ENCODE assay signal across 17 cellular contexts in the genomic region with DNA sequence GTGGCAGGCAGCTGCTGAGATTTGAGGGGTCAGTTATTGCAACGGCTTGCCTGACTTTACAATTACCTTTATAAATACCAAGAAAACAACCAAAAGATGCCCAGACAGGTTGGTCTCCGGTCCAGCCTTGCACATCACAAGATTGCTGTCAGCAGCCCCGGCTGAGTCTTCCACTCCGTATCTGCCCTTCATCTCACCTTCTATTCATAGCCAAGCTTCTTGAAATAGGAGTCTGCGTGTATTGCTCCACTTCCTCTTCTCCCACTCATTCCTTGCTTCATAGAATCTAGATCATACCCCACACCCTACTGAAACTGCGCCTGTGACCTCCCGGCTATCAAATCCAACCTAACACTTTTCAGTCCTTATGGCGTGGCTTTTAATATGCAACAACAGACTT. TPM values are rescaled to one million over a fixed set of nuclear protein-coding genes. Genes with fewer than 3 reads are reported as not detected.
DNase-seq lines count a peak whose midpoint lies in the region; ATAC-seq, FAIRE-seq and TF ChIP-seq lines count a peak whose summit lies in the region.
"Had no signal": no experiment of that assay in that cellular context is flagged by ENCODE, and none has a peak within 500 bp of the region (broad histone marks: within the 10 kb centered on the region; RNA-seq: fewer than 3 reads in every experiment).

No MANE protein-coding gene starts in this region.

- ATAC-seq in stimulated activated memory B cell treated with anti-CD40 and anti-IgM and Interleukin-4, amounts not matched to agents 10 μg/mL and 1 μg/mL and 100 μg/mL, for 72 hours: peak; percentile 51
- ATAC-seq in left colon: no peak
- ATAC-seq: A549 had no signal

- no peak overlapping the region for H3K18ac ChIP-seq in neuronal stem cell (ENCODE audit: low read length)

- H4K91ac ChIP-seq in neuronal stem cell (ENCODE audit: low read depth, low read length, poor library complexity): no peak overlapping the region

- POLR2A ChIA-PET in HEK293T (lab: Yijun Ruan, JAX): no interaction called here

- no peak overlapping the region for H3K4ac ChIP-seq in neuronal stem cell (ENCODE audit: low read length)

- H3K4me1 ChIP-seq in neuronal stem cell (ENCODE audit: control insufficient read depth in 2 of 2, insufficient read depth in 1 of 2, low read depth in 1 of 2, low read length in 2 of 2): no peaks in the 10 kb centered on the region
- H3K4me1 ChIP-seq: A549, HAP-1, SJCRH30 had no signal

- no peak overlapping the region for H2BK120ac ChIP-seq in neuronal stem cell (ENCODE audit: low read depth, low read length)

- H3K4me3 Mint-ChIP-seq in stimulated activated memory B cell treated with anti-CD40 and anti-IgM and Interleukin-4, amounts not matched to agents 10 μg/mL and 1 μg/mL and 100 μg/mL, for 72 hours: no peak overlapping the region

- no peak overlapping the region for H4K8ac ChIP-seq in neuronal stem cell (ENCODE audit: low read depth, low read length)

- CTCF ChIA-PET in HEK293T (lab: Yijun Ruan, JAX): interaction anchor here (1.1 kb wide), 1 partner anchor 11 kb away, joined by 3 read pairs; no protein-coding TSS in a partner anchor

- H3K27ac Mint-ChIP-seq in stimulated activated memory B cell treated with anti-CD40 and anti-IgM and Interleukin-4, amounts not matched to agents 10 μg/mL and 1 μg/mL and 100 μg/mL, for 72 hours: peak overlapping the region; percentile 0

- no peak overlapping the region for H2AFZ ChIP-seq in neuronal stem cell (ENCODE audit: low read length)

- TF ChIP-seq CTCF in NB4 (IDR thresholded peaks at IDR 0.05; ENCODE audit: low read depth, low read length): no peak

- H2AK5ac ChIP-seq in neuronal stem cell (ENCODE audit: low read depth, low read length): no peak overlapping the region

- no peak overlapping the region for H3K23ac ChIP-seq in neuronal stem cell (ENCODE audit: low read depth, low read length, poor library complexity)

- H3K9ac ChIP-seq in neuronal stem cell (ENCODE audit: low read depth, low read length, poor library complexity): no peak overlapping the region

- DNase-seq in GM12891 (ENCODE audit: insufficient read length, low spot score) (no peak), NB4 (ENCODE audit: low read depth) (peak; percentile 24), SKM-1 treated with dmso at 0.1 percent for 144 hours (lab: John Stamatoyannopoulos, UW; ENCODE audit: unreplicated experiment) (peak; percentile 7), left colon (no peak), neuronal stem cell (ENCODE audit: low spot score) (no peak), HEK293T (ENCODE audit: extremely low spot score) (no peak)
- DNase-seq: DMS 273 treated with DMSO at 0.1 percent for 48 hours, IMR-90, NCI-H1092 treated with DMSO at 0.1 percent for 48 hours, NCI-H1694, NCI-H524, OCI-M1, SJCRH30 had no signal

- TF ChIP-seq POLR2A in GM12891 (IDR thresholded peaks at IDR 0.05; ENCODE audit: low read depth, low read length) (no peak), NB4 (IDR thresholded peaks at IDR 0.05; ENCODE audit: extremely low read depth, insufficient read length) (no peak)

- no peaks in the 10 kb centered on the region for H3K36me3 ChIP-seq in neuronal stem cell (replicated peaks in 1 of 2; ENCODE audit: control insufficient read depth in 2 of 2, insufficient read depth in 2 of 2, low read length in 2 of 2)
- H3K36me3 ChIP-seq: HAP-1, SJCRH30 had no signal

- H3K79me1 ChIP-seq in neuronal stem cell (ENCODE audit: low read depth, low read length): no peaks in the 10 kb centered on the region

- intact Hi-C loops in left colon (cut with DNase I, micrococcal nuclease): no loop called here

- H3K4me1 Mint-ChIP-seq in stimulated activated memory B cell treated with anti-CD40 and anti-IgM and Interleukin-4, amounts not matched to agents 10 μg/mL and 1 μg/mL and 100 μg/mL, for 72 hours: peaks cover 52% of the 10 kb centered on the region

- H3K27me3 Mint-ChIP-seq in stimulated activated memory B cell treated with anti-CD40 and anti-IgM and Interleukin-4, amounts not matched to agents 10 μg/mL and 1 μg/mL and 100 μg/mL, for 72 hours: no peaks in the 10 kb centered on the region

- no peaks in the 10 kb centered on the region for H3K9me3 ChIP-seq in neuronal stem cell (replicated peaks in 1 of 2; ENCODE audit: control insufficient read depth in 2 of 2, insufficient read depth in 1 of 2, low read depth in 1 of 2, low read length in 2 of 2)
- H3K9me3 ChIP-seq: A549, HAP-1, SJCRH30 had no signal

- no peak overlapping the region for H2BK15ac ChIP-seq in neuronal stem cell (ENCODE audit: low read length)

- no peak for FAIRE-seq in GM12891 (lab: Jason Lieb, UNC)
- FAIRE-seq: A549 had no signal

- H3K4me3 ChIP-seq in NB4 (ENCODE audit: low read depth, low read length) (no peak overlapping the region), neuronal stem cell (ENCODE audit: low read length in 2 of 2) (no peak overlapping the region)
- H3K4me3 ChIP-seq: A549, HAP-1, SJCRH30 had no signal

- H3K36me3 Mint-ChIP-seq in stimulated activated memory B cell treated with anti-CD40 and anti-IgM and Interleukin-4, amounts not matched to agents 10 μg/mL and 1 μg/mL and 100 μg/mL, for 72 hours: no peaks in the 10 kb centered on the region

- H3K14ac ChIP-seq in neuronal stem cell (ENCODE audit: low read length): no peak overlapping the region

- WGBS in neuronal stem cell (ENCODE audit: extremely low coverage in 2 of 2, insufficient read length in 2 of 2, insufficient replicate concordance in 1 of 2), 2 donors: no CpG with 5 or more reads among the region's 8 CpGs

- H2BK12ac ChIP-seq in neuronal stem cell (ENCODE audit: low read length): no peak overlapping the region

- no peak overlapping the region for H3K4me2 ChIP-seq in neuronal stem cell (ENCODE audit: insufficient read depth, low read length, poor library complexity, severe bottlenecking)
- H3K4me2 ChIP-seq: A549 had no signal

- H3K9me3 Mint-ChIP-seq in stimulated activated memory B cell treated with anti-CD40 and anti-IgM and Interleukin-4, amounts not matched to agents 10 μg/mL and 1 μg/mL and 100 μg/mL, for 72 hours: no peaks in the 10 kb centered on the region

- H3K27me3 ChIP-seq in neuronal stem cell (ENCODE audit: control insufficient read depth in 3 of 3, insufficient read depth in 3 of 3, low read depth in 1 of 3, low read length in 3 of 3): no peaks in the 10 kb centered on the region
- H3K27me3 ChIP-seq: SJCRH30 had no signal

- no peak overlapping the region for H3K27ac ChIP-seq in neuronal stem cell (replicated peaks; ENCODE audit: low read length)
- H3K27ac ChIP-seq: A549, C4-2B, SJCRH30 had no signal

- H2BK5ac ChIP-seq in neuronal stem cell (ENCODE audit: low read length): no peak overlapping the region

TF ChIP-seq in GM12891, 5 proteins besides CTCF, POLR2A, EP300 and RAD21:
- TF ChIP-seq SPI1 (IDR thresholded peaks at IDR 0.05; ENCODE audit: low read depth, low read length) (peak; percentile 72), POU2F2 (IDR thresholded peaks at IDR 0.05; ENCODE audit: low read depth, low read length) (no peak)

TF ChIP-seq in HEK293T, 16 proteins besides CTCF, POLR2A, EP300 and RAD21:
- TF ChIP-seq ARNT (IDR thresholded peaks at IDR 0.05): no peak
- no peak for TF ChIP-seq BHLHE40 (IDR thresholded peaks at IDR 0.05; ENCODE audit: borderline replicate concordance)
- TF ChIP-seq L3MBTL2 (conservative IDR thresholded peaks at IDR 0.05): no peak
- TF ChIP-seq HDGF (IDR thresholded peaks at IDR 0.05; ENCODE audit: borderline replicate concordance): no peak
- no peak for TF ChIP-seq FOXK2 (IDR thresholded peaks at IDR 0.05)

RNA-seq across cellular contexts. Expression of gene USP6NL, which starts 31.1 kb away (rescaled TPM):
- polyA plus RNA-seq in GM12891 (2012; ENCODE audit: low read depth, missing spikeins): 15.1 TPM
- 10 to 100 TPM; 18.3 to 20.1 TPM for total RNA-seq in left colon
- polyA plus RNA-seq in neuronal stem cell (2013, experiment 1 of 2): 27.6 TPM
- 27.7 TPM for polyA plus RNA-seq in neuronal stem cell (2013, experiment 2 of 2)

Comparison
In these comparisons a context has a peak if more than half of its experiments do, and no peak if none do; other contexts are left out.
1. DNase-seq: peak in NB4 (single experiment) and SKM-1 treated with dmso at 0.1 percent for 144 hours (single experiment); none in GM12891 (single experiment), left colon (0 of 2), neuronal stem cell (single experiment) and HEK293T (single experiment).